Comparison of ENCODE assay signal across 18 cellular contexts in genomic region chr15:65732698-65733097, GRCh38.
"Had no signal": no experiment of that assay in that cellular context is flagged by ENCODE, and none has a peak within 500 bp of the region (broad histone marks: within the 10 kb centered on the region; RNA-seq: fewer than 3 reads in every experiment).

No MANE protein-coding gene starts in this region.

- H3K27ac Mint-ChIP-seq: activated naive CD8-positive, alpha-beta T cell treated with anti-CD3 and anti-CD28 coated beads for 36 hours; activated T-helper 1 cell treated with anti-CD3 and anti-CD28 coated beads, Interleukin-12 subunit alpha, Interleukin-12 subunit beta, Interleukin-2, Interleukin-4 antibody, amounts not matched to agents 30 ng/mL and 10 ng/mL and 1 ng/mL, durations not matched to agents 14 hours and 24 hours and 36 hours; T-cell; WTC11 had no signal

- DNase-seq: activated CD4-positive, alpha-beta T cell treated with anti-CD3 and anti-CD28 coated beads for 48 hours; activated CD8-positive, alpha-beta memory T cell treated with anti-CD3 and anti-CD28 coated beads, Interleukin-2, amount 50 U/mL, for 48 hours; activated naive CD8-positive, alpha-beta T cell treated with anti-CD3 and anti-CD28 coated beads for 36 hours; cerebellar nuclear complex; dermis blood vessel endothelial cell; head of caudate nucleus; left cardiac atrium; lower lobe of right lung; midbrain; sigmoid colon; SK-N-SH; stimulated activated CD4-positive, alpha-beta T cell treated with anti-CD3 and anti-CD28 coated beads, Interleukin-1b, Interleukin-23, amount 100 ng/mL, for 48 hours; T-cell; upper lobe of right lung had no signal

- H3K4me2 ChIP-seq: SK-N-SH had no signal

- H3K36me3 Mint-ChIP-seq: WTC11 had no signal

- H3K4me1 Mint-ChIP-seq: activated naive CD8-positive, alpha-beta T cell treated with anti-CD3 and anti-CD28 coated beads for 36 hours had no signal

- H3K9me3 Mint-ChIP-seq: activated naive CD8-positive, alpha-beta T cell treated with anti-CD3 and anti-CD28 coated beads for 36 hours; activated T-helper 1 cell treated with anti-CD3 and anti-CD28 coated beads, Interleukin-12 subunit alpha, Interleukin-12 subunit beta, Interleukin-2, Interleukin-4 antibody, amounts not matched to agents 30 ng/mL and 10 ng/mL and 1 ng/mL, durations not matched to agents 14 hours and 24 hours and 36 hours; brain; T-cell; WTC11 had no signal

- H3K9me3 ChIP-seq: lower lobe of right lung, sigmoid colon, SK-N-SH, thoracic aorta, upper lobe of right lung had no signal

- H3K4me3 ChIP-seq: lower lobe of right lung, sigmoid colon, thoracic aorta, upper lobe of right lung had no signal

- H3K4me3 Mint-ChIP-seq: activated naive CD8-positive, alpha-beta T cell treated with anti-CD3 and anti-CD28 coated beads for 36 hours; activated T-helper 1 cell treated with anti-CD3 and anti-CD28 coated beads, Interleukin-12 subunit alpha, Interleukin-12 subunit beta, Interleukin-2, Interleukin-4 antibody, amounts not matched to agents 30 ng/mL and 10 ng/mL and 1 ng/mL, durations not matched to agents 14 hours and 24 hours and 36 hours; brain; T-cell; WTC11 had no signal

- H3K27me3 Mint-ChIP-seq: activated naive CD8-positive, alpha-beta T cell treated with anti-CD3 and anti-CD28 coated beads for 36 hours; brain; T-cell had no signal

- H3K4me1 ChIP-seq: lower lobe of right lung, sigmoid colon, upper lobe of right lung had no signal

- H3K27ac ChIP-seq: lower lobe of right lung, sigmoid colon, thoracic aorta, upper lobe of right lung had no signal

- H3K9ac ChIP-seq: SK-N-SH had no signal

- H3K27me3 ChIP-seq: sigmoid colon, upper lobe of right lung had no signal

- ATAC-seq: left cardiac atrium, lower lobe of right lung, T-cell, upper lobe of right lung, WTC11 had no signal
